ENCODE assay signal across 1 cellular context in the genomic region with DNA sequence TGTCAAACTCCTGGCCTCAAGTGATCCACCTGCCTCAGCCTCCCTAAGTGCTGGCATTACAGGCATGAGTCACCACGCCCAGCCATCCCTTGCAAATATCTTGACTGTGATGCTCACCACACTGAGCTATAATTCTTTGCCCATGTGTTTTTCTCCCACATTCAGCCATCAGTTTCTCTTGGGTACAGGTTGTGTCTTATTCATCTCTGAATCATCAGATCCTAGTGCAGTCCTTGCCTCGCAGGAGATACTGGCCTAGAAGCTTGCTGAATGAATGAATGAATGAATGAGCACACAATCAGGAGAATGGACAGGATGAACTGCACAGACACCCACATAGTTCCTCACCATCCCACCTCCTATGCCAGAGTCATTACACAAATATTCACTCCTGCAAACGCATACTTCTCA.
TF ChIP-seq lines count a peak whose summit lies in the region.

No MANE protein-coding gene starts in this region.

TF ChIP-seq in H1, 55 proteins besides CTCF, POLR2A, EP300 and RAD21:
- TF ChIP-seq NRF1 (IDR thresholded peaks at IDR 0.05; ENCODE audit: low read depth, low read length) (no peak), HDAC6 (IDR thresholded peaks at IDR 0.05; ENCODE audit: low read depth, low read length) (no peak), CBX8 (IDR thresholded peaks at IDR 0.05; ENCODE audit: borderline replicate concordance, low read depth, low read length) (no peak), SUZ12 (IDR thresholded peaks at IDR 0.05; ENCODE audit: low read length) (no peak), CEBPB (IDR thresholded peaks at IDR 0.05; ENCODE audit: low read depth, low read length) (no peak), EZH2 (IDR thresholded peaks at IDR 0.05; ENCODE audit: low read depth, low read length, severe bottlenecking) (no peak), NANOG (IDR thresholded peaks at IDR 0.05; ENCODE audit: insufficient read depth, low read depth, low read length, poor library complexity, severe bottlenecking) (no peak), KDM4A (IDR thresholded peaks at IDR 0.05; ENCODE audit: low read depth, low read length, severe bottlenecking) (no peak), SP4 (IDR thresholded peaks at IDR 0.05; ENCODE audit: low read length) (no peak), CTBP2 (IDR thresholded peaks at IDR 0.05; ENCODE audit: borderline replicate concordance, insufficient read depth, insufficient read length, low read length) (no peak), ZNF274 (IDR thresholded peaks at IDR 0.05; ENCODE audit: borderline replicate concordance, extremely low read depth, low read length) (no peak), TCF12 (IDR thresholded peaks at IDR 0.05; ENCODE audit: low read depth, low read length) (no peak), CHD1 (IDR thresholded peaks at IDR 0.05; ENCODE audit: low read depth, low read length) (no peak), SIX5 (IDR thresholded peaks at IDR 0.05; ENCODE audit: low read depth, low read length) (no peak), ASH2L (IDR thresholded peaks at IDR 0.05; ENCODE audit: low read length) (no peak), BRCA1 (IDR thresholded peaks at IDR 0.05; ENCODE audit: low read depth, low read length) (no peak)
- TF ChIP-seq, protein P1, sequence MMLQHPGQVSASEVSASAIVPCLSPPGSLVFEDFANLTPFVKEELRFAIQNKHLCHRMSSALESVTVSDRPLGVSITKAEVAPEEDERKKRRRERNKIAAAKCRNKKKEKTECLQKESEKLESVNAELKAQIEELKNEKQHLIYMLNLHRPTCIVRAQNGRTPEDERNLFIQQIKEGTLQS (IDR thresholded peaks at IDR 0.05; ENCODE audit: insufficient read depth, low read depth, low read length), result no peak
- TF ChIP-seq, protein P2, sequence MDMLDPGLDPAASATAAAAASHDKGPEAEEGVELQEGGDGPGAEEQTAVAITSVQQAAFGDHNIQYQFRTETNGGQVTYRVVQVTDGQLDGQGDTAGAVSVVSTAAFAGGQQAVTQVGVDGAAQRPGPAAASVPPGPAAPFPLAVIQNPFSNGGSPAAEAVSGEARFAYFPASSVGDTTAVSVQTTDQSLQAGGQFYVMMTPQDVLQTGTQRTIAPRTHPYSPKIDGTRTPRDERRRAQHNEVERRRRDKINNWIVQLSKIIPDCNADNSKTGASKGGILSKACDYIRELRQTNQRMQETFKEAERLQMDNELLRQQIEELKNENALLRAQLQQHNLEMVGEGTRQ (IDR thresholded peaks at IDR 0.05; ENCODE audit: low read length), result no peak
TF ChIP-seq in H1: peak in this region for 0.
